In the genomic region with DNA sequence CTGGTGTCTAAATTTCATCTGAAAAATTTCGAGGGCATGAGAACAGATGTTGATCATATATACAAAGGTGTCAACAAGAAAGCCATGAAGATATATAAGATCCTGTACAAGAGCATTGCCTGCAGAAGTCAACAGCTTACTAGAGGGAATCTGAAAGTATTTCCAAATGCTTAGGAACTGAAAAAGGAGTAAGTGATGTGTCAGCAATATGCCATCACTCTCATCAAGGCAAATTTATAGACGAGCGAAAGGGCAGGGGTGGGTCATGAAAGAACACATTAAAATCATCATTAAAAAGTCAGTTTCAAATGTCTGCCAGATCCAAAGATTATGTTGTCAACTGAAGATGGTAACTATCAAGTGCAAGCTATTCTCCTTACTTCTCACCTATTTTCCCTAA, we compare ENCODE assay signal across 30 cellular contexts.
"Had no signal": no experiment of that assay in that cellular context is flagged by ENCODE, and none has a peak within 500 bp of the region (broad histone marks: within the 10 kb centered on the region; RNA-seq: fewer than 3 reads in every experiment).

No MANE protein-coding gene starts in this region.

- ATAC-seq: naive thymus-derived CD4-positive, alpha-beta T cell; natural killer cell; pancreas; right cardiac atrium; sciatic nerve; stimulated activated memory B cell treated with anti-CD40 and anti-IgM and Interleukin-4, amounts not matched to agents 10 μg/mL and 1 μg/mL and 100 μg/mL, for 72 hours; stimulated activated naive CD8-positive, alpha-beta T cell treated with anti-CD3 and anti-CD28 coated beads, Interleukin-15, amount 100 ng/mL, for 72 hours; stimulated activated naive CD8-positive, alpha-beta T cell treated with anti-CD3 and anti-CD28 coated beads, Interleukin-15, Interleukin-2, amounts not matched to agents 100 U/mL and 50 U/mL, for 24 hours; upper lobe of right lung had no signal

- H3K9me3 ChIP-seq: neutrophil, pancreas, prostate gland, testis, tibial artery, uterus had no signal

- H3K4me3 Mint-ChIP-seq: naive thymus-derived CD4-positive, alpha-beta T cell; natural killer cell; nephron progenitor cell; neural crest cell; stimulated activated memory B cell treated with anti-CD40 and anti-IgM and Interleukin-4, amounts not matched to agents 10 μg/mL and 1 μg/mL and 100 μg/mL, for 72 hours; stimulated activated naive CD8-positive, alpha-beta T cell treated with anti-CD3 and anti-CD28 coated beads, Interleukin-15, amount 100 ng/mL, for 72 hours; type B pancreatic cell had no signal

- FAIRE-seq: pancreas had no signal

- H3K4me1 Mint-ChIP-seq: naive thymus-derived CD4-positive, alpha-beta T cell; natural killer cell; stimulated activated memory B cell treated with anti-CD40 and anti-IgM and Interleukin-4, amounts not matched to agents 10 μg/mL and 1 μg/mL and 100 μg/mL, for 72 hours; stimulated activated naive CD8-positive, alpha-beta T cell treated with anti-CD3 and anti-CD28 coated beads, Interleukin-15, amount 100 ng/mL, for 72 hours had no signal

- H3K27ac Mint-ChIP-seq: naive thymus-derived CD4-positive, alpha-beta T cell; natural killer cell; nephron progenitor cell; stimulated activated memory B cell treated with anti-CD40 and anti-IgM and Interleukin-4, amounts not matched to agents 10 μg/mL and 1 μg/mL and 100 μg/mL, for 72 hours; stimulated activated naive CD8-positive, alpha-beta T cell treated with anti-CD3 and anti-CD28 coated beads, Interleukin-15, amount 100 ng/mL, for 72 hours; type B pancreatic cell had no signal

- DNase-seq: naive thymus-derived CD4-positive, alpha-beta T cell; natural killer cell; nephron progenitor cell; nucleus accumbens; pancreas; right cardiac atrium; spleen; stimulated activated CD4-positive, alpha-beta T cell treated with anti-CD3 and anti-CD28 coated beads, Interleukin-12 subunit alpha, Interleukin-12 subunit beta, amount 100 ng/mL, for 4 hours; stimulated activated CD4-positive, alpha-beta T cell treated with anti-CD3 and anti-CD28 coated beads, Interleukin-1b, Interleukin-23, amount 100 ng/mL, for 48 hours; stimulated activated CD4-positive, alpha-beta T cell treated with anti-CD3 and anti-CD28 coated beads, Interleukin-4, amount 100 ng/mL, for 1 hour; stimulated activated CD4-positive, alpha-beta T cell treated with anti-CD3 and anti-CD28 coated beads, Interleukin-4, amount 100 ng/mL, for 4 hours; stimulated activated CD8-positive, alpha-beta memory T cell treated with anti-CD3 and anti-CD28 coated beads, Interleukin-4, amount 100 ng/mL, for 48 hours; stimulated activated naive CD4-positive, alpha-beta T cell; stimulated activated naive CD8-positive, alpha-beta T cell treated with anti-CD3 and anti-CD28 coated beads, Interleukin-15, amount 100 ng/mL, for 72 hours; stimulated activated naive CD8-positive, alpha-beta T cell treated with anti-CD3 and anti-CD28 coated beads, Interleukin-15, Interleukin-2, amounts not matched to agents 100 U/mL and 50 U/mL, for 24 hours; substantia nigra; testis; tibial artery; transverse colon; upper lobe of right lung; uterus had no signal

- H3K4me1 ChIP-seq: pancreas, prostate gland, spleen, suprapubic skin, testis, tibial artery, transverse colon, upper lobe of right lung, uterus had no signal

- H3K4me3 ChIP-seq: pancreas, prostate gland, skin epidermis, smooth muscle cell, spleen, suprapubic skin, testis, tibial artery, transverse colon, upper lobe of right lung, uterus had no signal

- H3K36me3 Mint-ChIP-seq: naive thymus-derived CD4-positive, alpha-beta T cell; stimulated activated memory B cell treated with anti-CD40 and anti-IgM and Interleukin-4, amounts not matched to agents 10 μg/mL and 1 μg/mL and 100 μg/mL, for 72 hours had no signal

- H3K27me3 ChIP-seq: neutrophil, pancreas, spleen, suprapubic skin, testis, tibial artery, transverse colon, upper lobe of right lung, uterus had no signal

- H3K27me3 Mint-ChIP-seq: naive thymus-derived CD4-positive, alpha-beta T cell; stimulated activated memory B cell treated with anti-CD40 and anti-IgM and Interleukin-4, amounts not matched to agents 10 μg/mL and 1 μg/mL and 100 μg/mL, for 72 hours; stimulated activated naive CD8-positive, alpha-beta T cell treated with anti-CD3 and anti-CD28 coated beads, Interleukin-15, amount 100 ng/mL, for 72 hours; type B pancreatic cell had no signal

- H3K27ac ChIP-seq: neutrophil, pancreas, prostate gland, skin epidermis, spleen, suprapubic skin, testis, tibial artery, transverse colon, upper lobe of right lung, uterus had no signal

- H3K4me2 ChIP-seq: smooth muscle cell had no signal

- H3K36me3 ChIP-seq: neutrophil, pancreas, prostate gland, spleen, suprapubic skin, tibial artery, transverse colon, upper lobe of right lung, uterus had no signal
